ENCODE assay signal across 17 cellular contexts in the genomic region with DNA sequence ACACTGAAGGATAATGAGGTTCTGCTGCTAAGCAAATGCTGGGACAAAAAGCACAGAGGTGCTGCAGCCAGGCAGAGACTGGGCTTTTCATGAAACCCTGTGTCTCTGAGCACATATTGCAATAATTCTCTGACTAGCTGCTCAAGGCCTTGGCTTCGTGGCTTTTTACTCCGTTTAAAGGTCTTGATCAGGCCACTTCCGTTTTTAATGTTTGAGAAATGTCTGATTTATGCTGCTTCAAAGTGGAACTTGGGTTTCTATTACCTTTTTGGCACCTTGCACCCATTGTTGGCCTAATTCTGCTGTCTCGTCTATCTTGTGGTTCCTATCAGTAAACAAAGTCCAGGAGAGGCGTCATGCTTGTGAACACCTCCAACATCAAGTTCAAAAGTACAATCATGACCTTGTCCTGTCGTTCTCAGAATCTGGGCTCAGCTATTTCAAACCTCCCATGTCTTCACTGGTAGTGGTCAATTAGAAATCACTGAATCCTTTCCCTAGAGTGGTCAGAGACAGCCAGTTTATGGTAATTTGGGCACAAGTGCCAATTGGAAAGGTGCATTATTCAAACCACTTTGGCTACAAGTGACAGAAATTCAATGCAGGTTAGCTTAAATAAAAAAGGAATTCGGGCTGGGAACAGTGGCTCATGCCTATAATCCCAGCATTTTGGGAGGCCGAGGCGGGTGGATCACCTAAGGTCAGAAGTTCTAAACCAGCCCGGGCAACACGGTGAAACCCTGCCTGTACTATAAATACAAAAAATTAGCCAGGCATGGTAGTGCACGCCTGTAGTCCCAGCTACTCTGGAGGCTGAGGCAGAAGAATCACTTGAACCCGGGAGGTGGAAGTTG. TPM values are rescaled to one million over a fixed set of nuclear protein-coding genes. Genes with fewer than 3 reads are reported as not detected.
DNase-seq lines count a peak whose midpoint lies in the region; ATAC-seq and TF ChIP-seq lines count a peak whose summit lies in the region.
"Had no signal": no experiment of that assay in that cellular context is flagged by ENCODE, and none has a peak within 500 bp of the region (broad histone marks: within the 10 kb centered on the region; RNA-seq: fewer than 3 reads in every experiment).

No MANE protein-coding gene starts in this region.

- no peaks in the 10 kb centered on the region for H3K9me3 ChIP-seq in CD4-positive, alpha-beta memory T cell (ENCODE audit: control insufficient read depth in 1 of 2, low read length in 2 of 2)
- H3K9me3 ChIP-seq in mucosa of descending colon (no peaks in the 10 kb centered on the region), PC-3 (ENCODE audit: low read length) (no peaks in the 10 kb centered on the region)
- H3K9me3 ChIP-seq: thoracic aorta had no signal

- no peak overlapping the region for H2AFZ ChIP-seq in PC-3 (ENCODE audit: low read length)
- H2AFZ ChIP-seq: PC-9 had no signal

- no peak overlapping the region for H3K27ac ChIP-seq in CD4-positive, alpha-beta memory T cell (ENCODE audit: low read depth, low read length)
- H3K27ac ChIP-seq in PC-3 (ENCODE audit: low read length): no peak overlapping the region
- H3K27ac ChIP-seq: PC-9, thoracic aorta had no signal

- no peaks in the 10 kb centered on the region for H3K27me3 ChIP-seq in CD4-positive, alpha-beta memory T cell (ENCODE audit: insufficient read depth, low read length)
- no peaks in the 10 kb centered on the region for H3K27me3 ChIP-seq in PC-3 (ENCODE audit: low read length)

- CTCF ChIA-PET in CD4-positive, alpha-beta memory T cell (lab: Charles Lee; ENCODE audit: partially characterized antibody): interaction anchor here (1.1 to 2.0 kb wide), 3 partner anchors 10 to 754 kb away, joined by 3 to 8 read pairs (median 4); no protein-coding TSS in a partner anchor
- CTCF ChIA-PET in WTC11 (lab: Charles Lee) (interaction anchor here (0.6 kb wide), 1 partner anchor 74 kb away, joined by 4 read pairs; no protein-coding TSS in a partner anchor), PC-3 (lab: Charles Lee) (no interaction called here)

- H3K27me3 Mint-ChIP-seq in CD4-positive, alpha-beta memory T cell: peaks cover 1 to 6% of the 10 kb centered on the region in 2 donors
- H3K27me3 Mint-ChIP-seq in WTC11 (ENCODE audit: low read depth): no peaks in the 10 kb centered on the region

- DNase-seq in CD4-positive, alpha-beta memory T cell: peak in 3 of 5 donors; percentile 14 to 50 (median 39)
- peak; percentile 22 for DNase-seq in M059J (ENCODE audit: low read depth)
- DNase-seq in WTC11 (ENCODE audit: low spot score): no peak
- no peak for DNase-seq in mucosa of descending colon
- DNase-seq in PC-3: no peak
- no peak for DNase-seq in NCI-H510A treated with DMSO at 0.1 percent for 48 hours (lab: John Stamatoyannopoulos, UW)
- no peak for DNase-seq in HuH-7 (ENCODE audit: low spot score)
- DNase-seq in HUDEP-2 (lab: John Stamatoyannopoulos, UW; ENCODE audit: unreplicated experiment in 76 of 76): no peak
- DNase-seq: activated CD4-positive, CD25-positive, alpha-beta regulatory T cell treated with anti-CD3 and anti-CD28 coated beads, Interleukin-2, amount 50 U/mL, for 72 hours; amniotic stem cell; DMS79; islet precursor cell; Kasumi-1; PC-9; T-helper 1 cell had no signal

- no peaks in the 10 kb centered on the region for H3K9me2 ChIP-seq in PC-3 (replicated peaks; ENCODE audit: low read length)

- H3K4me2 ChIP-seq in PC-3 (ENCODE audit: low read length): no peak overlapping the region
- H3K4me2 ChIP-seq: PC-9 had no signal

- H3K27ac Mint-ChIP-seq in CD4-positive, alpha-beta memory T cell: peak overlapping the region in 3 of 7 donors; percentile 31 to 74 (median 44)
- no peak overlapping the region for H3K27ac Mint-ChIP-seq in WTC11
- H3K27ac Mint-ChIP-seq: mesothelial cell of epicardium had no signal

- ATAC-seq in WTC11 (no peak), mucosa of descending colon (peak; percentile 42), PC-3 (no peak)

- no peaks in the 10 kb centered on the region for H3K36me3 Mint-ChIP-seq in CD4-positive, alpha-beta memory T cell
- no peaks in the 10 kb centered on the region for H3K36me3 Mint-ChIP-seq in WTC11
- H3K36me3 Mint-ChIP-seq: mesothelial cell of epicardium had no signal

- H3K9me3 Mint-ChIP-seq in CD4-positive, alpha-beta memory T cell: no peaks in the 10 kb centered on the region
- no peaks in the 10 kb centered on the region for H3K9me3 Mint-ChIP-seq in WTC11
- H3K9me3 Mint-ChIP-seq: mesothelial cell of epicardium had no signal

- H3F3A ChIP-seq in PC-3 (ENCODE audit: low read length, unreplicated experiment): no peaks in the 10 kb centered on the region

- H3K4me3 Mint-ChIP-seq in CD4-positive, alpha-beta memory T cell: no peak overlapping the region
- H3K4me3 Mint-ChIP-seq in WTC11: no peak overlapping the region
- H3K4me3 Mint-ChIP-seq: mesothelial cell of epicardium had no signal

- no peak overlapping the region for H3K4me3 ChIP-seq in CD4-positive, alpha-beta memory T cell (ENCODE audit: low read length in 2 of 2)
- H3K4me3 ChIP-seq in mucosa of descending colon: no peak overlapping the region
- no peak overlapping the region for H3K4me3 ChIP-seq in PC-3 (ENCODE audit: low read length)
- H3K4me3 ChIP-seq: PC-9, thoracic aorta had no signal

- no TSS peak for BruUV-seq in PC-3 (replicated peaks; lab: Mats Ljungman, UMichigan)

- no peaks in the 10 kb centered on the region for H4K20me1 ChIP-seq in PC-3 (ENCODE audit: low read length)

- no peaks in the 10 kb centered on the region for H3K36me3 ChIP-seq in CD4-positive, alpha-beta memory T cell (ENCODE audit: insufficient read depth, low read length)
- H3K36me3 ChIP-seq in mucosa of descending colon (ENCODE audit: low read depth): no peaks in the 10 kb centered on the region
- H3K36me3 ChIP-seq in PC-3 (ENCODE audit: low read depth, low read length): no peaks in the 10 kb centered on the region
- H3K36me3 ChIP-seq: thoracic aorta had no signal

- POLR2A ChIA-PET in CD4-positive, alpha-beta memory T cell (lab: Charles Lee; ENCODE audit: partially characterized antibody): no interaction called here
- POLR2A ChIA-PET in WTC11 (lab: Charles Lee) (no interaction called here), PC-3 (lab: Charles Lee; ENCODE audit: unreplicated experiment) (no interaction called here)

- H3K79me2 ChIP-seq in PC-3 (ENCODE audit: low read length): no peaks in the 10 kb centered on the region

- H3K4me1 ChIP-seq in CD4-positive, alpha-beta memory T cell (ENCODE audit: insufficient read depth, low read length): peaks cover 8% of the 10 kb centered on the region
- H3K4me1 ChIP-seq in mucosa of descending colon (ENCODE audit: low read depth) (no peaks in the 10 kb centered on the region), PC-3 (ENCODE audit: insufficient read depth, low read length) (no peaks in the 10 kb centered on the region)

- intact Hi-C loops in CD4-positive, alpha-beta memory T cell (cut with micrococcal nuclease): no loop called here
- intact Hi-C loops in mucosa of descending colon (cut with DNase I, micrococcal nuclease): no loop called here
- intact Hi-C loops in PC-3 (cut with micrococcal nuclease): no loop called here

- no peak for TF ChIP-seq CTCF in WTC11 (IDR thresholded peaks at IDR 0.05)
- no peak for TF ChIP-seq CTCF in mucosa of descending colon (IDR thresholded peaks at IDR 0.05)
- TF ChIP-seq CTCF in PC-3 (conservative IDR thresholded peaks at IDR 0.05; ENCODE audit: low read depth, low read length): no peak

- peaks cover 5 to 18% (median 7%) of the 10 kb centered on the region in 4 donors for H3K4me1 Mint-ChIP-seq in CD4-positive, alpha-beta memory T cell
- H3K4me1 Mint-ChIP-seq in WTC11: no peaks in the 10 kb centered on the region

- no peak overlapping the region for H3K9ac ChIP-seq in PC-3 (ENCODE audit: low read length)

TF ChIP-seq in WTC11, 78 proteins besides CTCF, POLR2A, EP300 and RAD21:
- TF ChIP-seq MYBL2 (CRISPR knock-in tag; IDR thresholded peaks at IDR 0.05) (no peak), GABPB1 (CRISPR knock-in tag; IDR thresholded peaks at IDR 0.05) (peak; percentile 43; the same call in 1 of the 2 replicates)

RNA-seq across cellular contexts. Expression of a gene that starts 33.3 kb away (rescaled TPM):
- 10 to 100 TPM; 71.1 to 92.8 TPM for total RNA-seq in CD4-positive, alpha-beta memory T cell
- polyA plus RNA-seq in CD4-positive, alpha-beta memory T cell: 100 to 1,000 TPM; 122 to 175 TPM
- total RNA-seq in M059J (2014; rRNA removed; shearing (Covaris generic)): 194 and 212 TPM in 2 replicates
- total RNA-seq in WTC11 (2021): 94.6 to 110 TPM (median 99.0 TPM) in 3 replicates
- total RNA-seq in mucosa of descending colon: 10 to 100 TPM; 60.8 to 76.5 (median 62.8) TPM
- total RNA-seq in PC-3 (2014; rRNA removed): 133 and 180 TPM in 2 replicates

Comparison
In these comparisons a context has a peak if more than half of its experiments do, and no peak if none do; other contexts are left out.
1. DNase-seq: peak in CD4-positive, alpha-beta memory T cell (3 of 5) and M059J (single experiment); none in WTC11 (single experiment), mucosa of descending colon (0 of 3), PC-3 (single experiment), NCI-H510A treated with DMSO at 0.1 percent for 48 hours (single experiment), HuH-7 (single experiment) and HUDEP-2 (0 of 76).